ENCODE assay signal across 8 cellular contexts in the genomic region with DNA sequence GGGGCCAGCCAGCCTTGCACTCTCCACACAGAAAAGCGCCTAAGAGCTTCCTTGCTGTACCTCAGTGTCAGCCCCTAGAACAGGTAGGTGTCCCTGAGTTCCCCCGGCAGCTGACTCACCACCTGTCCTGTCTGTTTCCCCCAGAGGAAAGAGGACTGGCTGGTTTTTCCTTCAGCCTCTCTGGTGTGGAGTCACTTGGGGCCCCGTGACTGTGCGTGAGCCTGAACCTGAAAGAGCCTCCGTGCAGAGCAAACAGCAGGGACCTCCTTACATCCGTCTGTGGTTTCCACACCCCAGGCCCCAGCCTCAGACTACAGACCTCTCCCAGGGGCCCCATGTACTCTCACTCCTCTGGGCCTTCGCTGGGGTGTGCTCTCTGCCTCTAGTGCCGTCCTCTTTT.
DNase-seq lines count a peak whose midpoint lies in the region; ATAC-seq and TF ChIP-seq lines count a peak whose summit lies in the region.

No MANE protein-coding gene starts in this region.

- no peaks in the 10 kb centered on the region for H3K36me3 Mint-ChIP-seq in activated naive CD8-positive, alpha-beta T cell treated with anti-CD3 and anti-CD28 coated beads, Interleukin-2, amount 50 U/mL, for 24 hours (ENCODE audit: low read depth)
- no peaks in the 10 kb centered on the region for H3K36me3 Mint-ChIP-seq in chondrocyte (ENCODE audit: low read depth)

- peaks cover 17% of the 10 kb centered on the region for H3K4me1 Mint-ChIP-seq in activated naive CD8-positive, alpha-beta T cell treated with anti-CD3 and anti-CD28 coated beads, Interleukin-2, amount 50 U/mL, for 24 hours
- H3K4me1 Mint-ChIP-seq in chondrocyte (ENCODE audit: low read depth) = no peaks in the 10 kb centered on the region

- H3K27me3 Mint-ChIP-seq in activated naive CD8-positive, alpha-beta T cell treated with anti-CD3 and anti-CD28 coated beads, Interleukin-2, amount 50 U/mL, for 24 hours = peaks cover 9% of the 10 kb centered on the region
- H3K27me3 Mint-ChIP-seq in chondrocyte (ENCODE audit: low read depth) = no peaks in the 10 kb centered on the region

- H3K4me3 Mint-ChIP-seq in activated naive CD8-positive, alpha-beta T cell treated with anti-CD3 and anti-CD28 coated beads, Interleukin-2, amount 50 U/mL, for 24 hours = no peak overlapping the region
- H3K4me3 Mint-ChIP-seq in chondrocyte (ENCODE audit: unreplicated experiment) = no peak overlapping the region

- ATAC-seq in GM21390 (IDR thresholded peaks at IDR 0.05; ENCODE audit: unreplicated experiment) (peak; percentile 64), GM19455 (IDR thresholded peaks at IDR 0.05; ENCODE audit: unreplicated experiment) (no peak), GM19467 (IDR thresholded peaks at IDR 0.05; ENCODE audit: unreplicated experiment) (no peak), HG03460 (IDR thresholded peaks at IDR 0.05; ENCODE audit: unreplicated experiment) (no peak)
- ATAC-seq in activated naive CD8-positive, alpha-beta T cell treated with anti-CD3 and anti-CD28 coated beads, Interleukin-2, amount 50 U/mL, for 24 hours = peak; percentile 99

- peak overlapping the region; percentile 59 for H3K27ac Mint-ChIP-seq in activated naive CD8-positive, alpha-beta T cell treated with anti-CD3 and anti-CD28 coated beads, Interleukin-2, amount 50 U/mL, for 24 hours
- no peak overlapping the region for H3K27ac Mint-ChIP-seq in chondrocyte (ENCODE audit: unreplicated experiment)

- no peak for TF ChIP-seq CTCF in chondrocyte (IDR thresholded peaks at IDR 0.05)

- H3K9me3 Mint-ChIP-seq in activated naive CD8-positive, alpha-beta T cell treated with anti-CD3 and anti-CD28 coated beads, Interleukin-2, amount 50 U/mL, for 24 hours = no peaks in the 10 kb centered on the region
- H3K9me3 Mint-ChIP-seq in chondrocyte (ENCODE audit: low read depth) = peaks cover 12% of the 10 kb centered on the region

- DNase-seq in T-helper 22 cell (ENCODE audit: low read depth) (peak; percentile 49), chondrocyte (ENCODE audit: low spot score) (no peak)
- peak; percentile 67 for DNase-seq in activated naive CD8-positive, alpha-beta T cell treated with anti-CD3 and anti-CD28 coated beads, Interleukin-2, amount 50 U/mL, for 24 hours
- peak; percentile 6 to 25 (median 11) for DNase-seq in stimulated activated CD4-positive, alpha-beta T cell treated with anti-CD3 and anti-CD28 coated beads, TNF-alpha, amount 100 ng/mL, for 4 hours (ENCODE audit: low read depth in 3 of 3)

Comparison
In these comparisons a context has a peak if more than half of its experiments do, and no peak if none do; other contexts are left out.
1. ATAC-seq: peak in GM21390 (single experiment) and activated naive CD8-positive, alpha-beta T cell treated with anti-CD3 and anti-CD28 coated beads, Interleukin-2, amount 50 U/mL, for 24 hours (single experiment); none in GM19455 (single experiment), GM19467 (single experiment) and HG03460 (single experiment).